Comparison of ENCODE assay signal across 6 cellular contexts in the genomic region with DNA sequence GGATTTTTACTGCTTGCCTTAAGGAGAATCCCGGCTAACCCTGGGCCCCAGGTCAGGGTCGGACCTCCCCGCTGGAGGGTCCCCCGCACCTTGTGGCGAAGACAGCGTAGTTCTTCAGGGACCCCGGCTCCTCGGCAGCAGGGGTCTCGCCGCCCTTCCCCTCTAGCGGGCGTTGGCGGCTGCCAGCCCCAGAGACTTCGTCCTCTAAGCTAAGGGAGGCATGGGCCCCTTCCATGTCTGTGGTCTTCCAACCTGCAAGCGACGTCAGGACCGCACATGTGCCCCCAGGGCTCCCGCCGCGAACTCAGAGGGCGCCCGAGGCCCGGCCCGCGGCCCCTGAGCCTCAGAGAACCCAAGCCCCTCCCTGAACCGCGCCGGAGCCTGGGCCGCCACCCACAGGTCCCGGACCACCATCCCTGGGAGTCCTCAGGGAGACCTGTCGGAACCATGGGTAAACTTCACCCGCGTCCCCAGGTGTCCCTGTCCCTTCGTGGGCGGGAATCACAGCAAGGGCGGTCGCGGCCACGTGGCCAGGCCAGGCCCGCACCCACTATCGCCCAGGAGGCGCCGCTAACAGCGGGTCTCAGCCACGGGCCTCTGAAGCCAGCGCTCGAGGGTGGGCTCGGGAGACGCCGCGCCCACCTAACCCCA. TPM values are rescaled to one million over a fixed set of nuclear protein-coding genes. Genes with fewer than 3 reads are reported as not detected.
A peak's percentile ranks its signal among the peaks of the same experiment; 100 is the strongest.
DNase-seq lines count a peak whose midpoint lies in the region; ATAC-seq, FAIRE-seq and TF ChIP-seq lines count a peak whose summit lies in the region.

No MANE protein-coding gene starts in this region.

- no peak for DNase-seq in AG04449 (ENCODE audit: low read depth, low spot score)
- DNase-seq in activated CD8-positive, alpha-beta memory T cell treated with anti-CD3 and anti-CD28 coated beads, Interleukin-2, amount 50 U/mL, for 48 hours: peak; percentile 55
- peak in 1 of 2 donors; percentile 77 for DNase-seq in left lung
- no peak for DNase-seq in GM19239 (ENCODE audit: insufficient read length, low spot score)
- DNase-seq in NCI-H1694 (lab: John Stamatoyannopoulos, UW): no peak

- peaks cover 24 to 48% of the 10 kb centered on the region in 2 donors for H3K4me1 ChIP-seq in left lung

- H3K27me3 ChIP-seq in left lung: peaks cover 0 to 6% of the 10 kb centered on the region in 2 donors

- FAIRE-seq in GM19239 (lab: Jason Lieb, UNC): no peak

- POLR2A ChIA-PET in AG04449 (lab: Yijun Ruan, JAX): interaction anchor here (0.8 kb wide), 1 partner anchor 29 kb away, joined by 3 read pairs; the partner anchor contains the start of gene CAPN10

- CTCF ChIA-PET in AG04449 (lab: Yijun Ruan, JAX): interaction anchor here (5.6 kb wide), 1 partner anchor 9 kb away, joined by 27 read pairs; no protein-coding TSS in a partner anchor

- TF ChIP-seq CTCF in AG04449 (IDR thresholded peaks at IDR 0.05; ENCODE audit: insufficient read depth, low read length, missing control alignments): no peak
- no peak for TF ChIP-seq CTCF in left lung (IDR thresholded peaks at IDR 0.05)

- H3K27ac ChIP-seq in left lung: no peak overlapping the region

- peak overlapping the region; percentile 57 for H3K4me3 ChIP-seq in AG04449 (ENCODE audit: low read depth, low read length)
- peak overlapping the region; percentile 36 to 40 for H3K4me3 ChIP-seq in left lung

- peaks cover 0 to 12% of the 10 kb centered on the region in 2 donors for H3K36me3 ChIP-seq in left lung

- intact Hi-C loops in left lung (cut with DNase I): no loop called here

- no peaks in the 10 kb centered on the region for H3K9me3 ChIP-seq in left lung

- no peak for ATAC-seq in left lung
- no peak for ATAC-seq in GM21390 (IDR thresholded peaks at IDR 0.05; ENCODE audit: unreplicated experiment)

RNA-seq across cellular contexts. Expression of gene ANKMY1, which starts 0.6 kb away (rescaled TPM):
- total RNA-seq in left lung: 10 to 100 TPM; 11.8 to 20.1 TPM

RNA-seq across cellular contexts. Expression of gene DUSP28, which starts 2.9 kb away (rescaled TPM):
- 1 to 10 TPM; 2.4 to 3.5 TPM for total RNA-seq in left lung

RNA-seq across cellular contexts. Expression of gene RNPEPL1, which starts 11.1 kb away (rescaled TPM):
- total RNA-seq in left lung: 10 to 100 TPM; 89.3 to 99.2 TPM

RNA-seq across cellular contexts. Expression of gene CAPN10, which starts 29.3 kb away (rescaled TPM):
- total RNA-seq in left lung: 10 to 100 TPM; 31.2 to 31.9 TPM
